ENCODE assay signal across 18 cellular contexts in the genomic region with DNA sequence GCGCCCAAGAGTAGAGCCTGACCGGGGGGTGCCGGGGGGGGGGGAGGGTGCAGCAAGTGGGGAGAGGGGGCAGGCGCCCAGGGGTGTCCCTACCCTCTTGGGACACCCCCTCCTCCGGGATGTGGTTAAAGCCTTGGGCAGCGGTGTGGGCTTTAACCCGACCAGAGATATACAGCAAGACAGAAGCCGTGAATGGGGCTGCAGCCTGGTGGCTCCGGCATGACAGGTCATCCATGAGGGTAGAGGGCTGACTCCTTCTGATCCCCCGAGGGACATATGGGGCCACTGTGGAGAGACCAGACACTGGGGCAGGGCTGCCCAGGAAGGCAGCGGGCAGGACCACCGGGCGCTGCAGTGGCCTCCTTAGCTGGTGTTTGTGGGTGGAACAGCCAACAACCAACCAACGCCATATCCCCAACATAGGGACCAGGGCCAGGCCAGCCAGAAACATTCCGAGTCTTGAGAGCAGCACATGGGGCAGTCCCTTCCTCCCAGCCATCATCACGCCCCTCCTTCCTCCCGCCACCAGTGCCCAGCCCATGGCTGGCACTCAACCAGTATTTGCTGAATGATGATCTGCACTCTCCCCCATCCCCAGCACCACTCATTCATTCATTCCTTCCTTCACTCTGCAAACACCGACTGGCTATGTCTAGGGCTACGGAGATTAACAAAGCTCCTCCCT. TPM values are rescaled to one million over a fixed set of nuclear protein-coding genes. Genes with fewer than 3 reads are reported as not detected.
DNase-seq lines count a peak whose midpoint lies in the region; ATAC-seq and TF ChIP-seq lines count a peak whose summit lies in the region.
"Had no signal": no experiment of that assay in that cellular context is flagged by ENCODE, and none has a peak within 500 bp of the region (broad histone marks: within the 10 kb centered on the region; RNA-seq: fewer than 3 reads in every experiment).

No MANE protein-coding gene starts in this region.

- H3K9me3 ChIP-seq in lower lobe of right lung (no peaks in the 10 kb centered on the region), transverse colon (no peaks in the 10 kb centered on the region)

- H3K27ac ChIP-seq in lower lobe of right lung (no peak overlapping the region), transverse colon (peak overlapping the region; percentile 13 to 46 (median 34))

- H3K4me1 ChIP-seq in lower lobe of right lung = peaks cover 40% of the 10 kb centered on the region
- peaks cover 0 to 13% (median 0%) of the 10 kb centered on the region in 4 donors for H3K4me1 ChIP-seq in transverse colon

- 78 to 100% methylated on average over 3 to 17 of the region's 19 CpGs for WGBS in transverse colon (ENCODE audit: low coverage in 1 of 2), 2 donors

- in situ Hi-C loops in transverse colon (cut with MboI; ENCODE audit: low pct_ligation_motif_present in 1 of 4, low pct_unique_long_range_greater_than_20kb in 1 of 4, low sequenced_read_pairs in 3 of 4) = no loop called here

- intact Hi-C loops in activated naive CD4-positive, alpha-beta T cell treated with anti-CD3 and anti-CD28 coated beads for 36 hours (cut with micrococcal nuclease) = no loop called here
- intact Hi-C loops in lower lobe of right lung (cut with DNase I) = no loop called here
- intact Hi-C loops in transverse colon (cut with DNase I; ENCODE audit: low total_unique reads) = no loop called here
- intact Hi-C loops in CD14-positive monocyte (cut with micrococcal nuclease) = no loop called here

- no peak for DNase-seq in activated naive CD4-positive, alpha-beta T cell treated with anti-CD3 and anti-CD28 coated beads for 36 hours
- DNase-seq in activated naive CD4-positive, alpha-beta T cell treated with Interleukin-2 at 50 U/mL for 16 hours = no peak
- no peak for DNase-seq in lower lobe of right lung
- DNase-seq in transverse colon = no peak
- DNase-seq in nucleus accumbens (lab: John Stamatoyannopoulos, UW) = no peak
- no peak for DNase-seq in CD14-positive monocyte (ENCODE audit: low spot score)
- DNase-seq: activated CD4-positive, CD25-positive, alpha-beta regulatory T cell; activated gamma-delta T cell; CD8-positive, alpha-beta T cell; H7; NCI-H82; RPMI8226; stimulated activated CD4-positive, alpha-beta T cell treated with anti-CD3 and anti-CD28 coated beads, Interleukin-1b, Interleukin-23, amount 100 ng/mL, for 48 hours; T-helper 17 cell had no signal

- H3K36me3 ChIP-seq in lower lobe of right lung (peaks cover 86% of the 10 kb centered on the region), transverse colon (peaks cover 0 to 36% (median 17%) of the 10 kb centered on the region in 4 donors)

- CTCF ChIA-PET in activated naive CD4-positive, alpha-beta T cell treated with anti-CD3 and anti-CD28 coated beads for 36 hours (lab: Charles Lee) = interaction anchor here (1.0 kb wide), 1 partner anchor 15 kb away, joined by 4 read pairs; no protein-coding TSS in a partner anchor

- peaks cover 3% of the 10 kb centered on the region for H3K4me1 Mint-ChIP-seq in activated naive CD4-positive, alpha-beta T cell treated with anti-CD3 and anti-CD28 coated beads for 36 hours (ENCODE audit: low read depth)
- peaks cover 10% of the 10 kb centered on the region for H3K4me1 Mint-ChIP-seq in activated T-helper 17 cell treated with anti-CD3 and anti-CD28 coated beads, Interleukin-2, amount 50 U/mL, for 72 hours
- H3K4me1 Mint-ChIP-seq in CD14-positive monocyte = peaks cover 4% of the 10 kb centered on the region

- no peak for TF ChIP-seq POLR2A in transverse colon (IDR thresholded peaks at IDR 0.05)

- peak overlapping the region; percentile 48 for H3K27ac Mint-ChIP-seq in activated naive CD4-positive, alpha-beta T cell treated with anti-CD3 and anti-CD28 coated beads for 36 hours
- H3K27ac Mint-ChIP-seq in activated T-helper 17 cell treated with anti-CD3 and anti-CD28 coated beads, Interleukin-2, amount 50 U/mL, for 72 hours = peak overlapping the region; percentile 65
- H3K27ac Mint-ChIP-seq in CD14-positive monocyte = no peak overlapping the region
- H3K27ac Mint-ChIP-seq: CD8-positive, alpha-beta T cell had no signal

- H3K4me3 Mint-ChIP-seq in activated naive CD4-positive, alpha-beta T cell treated with anti-CD3 and anti-CD28 coated beads for 36 hours = no peak overlapping the region
- no peak overlapping the region for H3K4me3 Mint-ChIP-seq in activated T-helper 17 cell treated with anti-CD3 and anti-CD28 coated beads, Interleukin-2, amount 50 U/mL, for 72 hours
- no peak overlapping the region for H3K4me3 Mint-ChIP-seq in CD14-positive monocyte
- H3K4me3 Mint-ChIP-seq: CD8-positive, alpha-beta T cell; nephron; T-helper 17 cell had no signal

- H3K27me3 Mint-ChIP-seq in activated naive CD4-positive, alpha-beta T cell treated with anti-CD3 and anti-CD28 coated beads for 36 hours (ENCODE audit: low read depth) = no peaks in the 10 kb centered on the region
- H3K27me3 Mint-ChIP-seq in activated T-helper 17 cell treated with anti-CD3 and anti-CD28 coated beads, Interleukin-2, amount 50 U/mL, for 72 hours = no peaks in the 10 kb centered on the region
- H3K27me3 Mint-ChIP-seq in CD14-positive monocyte (ENCODE audit: low read depth in 3 of 3) = no peaks in the 10 kb centered on the region
- H3K27me3 Mint-ChIP-seq: IgD-negative memory B cell, T-helper 17 cell had no signal

- no peak overlapping the region for H3K4me3 ChIP-seq in lower lobe of right lung
- no peak overlapping the region for H3K4me3 ChIP-seq in transverse colon

- no peak for ATAC-seq in activated T-helper 17 cell treated with anti-CD3 and anti-CD28 coated beads, Interleukin-2, amount 50 U/mL, for 72 hours (replicated peaks)
- ATAC-seq in lower lobe of right lung = peak; percentile 2 to 5
- no peak for ATAC-seq in HG03520 (IDR thresholded peaks at IDR 0.05; ENCODE audit: unreplicated experiment)
- ATAC-seq: CD8-positive, alpha-beta T cell; T-helper 17 cell had no signal

- TF ChIP-seq CTCF in lower lobe of right lung (IDR thresholded peaks at IDR 0.05) (no peak), transverse colon (IDR thresholded peaks at IDR 0.05) (no peak), CD14-positive monocyte (IDR thresholded peaks at IDR 0.05) (no peak)

- H3K9me3 Mint-ChIP-seq in activated naive CD4-positive, alpha-beta T cell treated with anti-CD3 and anti-CD28 coated beads for 36 hours = no peaks in the 10 kb centered on the region
- H3K9me3 Mint-ChIP-seq in activated T-helper 17 cell treated with anti-CD3 and anti-CD28 coated beads, Interleukin-2, amount 50 U/mL, for 72 hours = no peaks in the 10 kb centered on the region
- no peaks in the 10 kb centered on the region for H3K9me3 Mint-ChIP-seq in CD14-positive monocyte
- H3K9me3 Mint-ChIP-seq: CD8-positive, alpha-beta T cell; IgD-negative memory B cell; nephron had no signal

- H3K27me3 ChIP-seq in lower lobe of right lung (ENCODE audit: low read depth) (no peaks in the 10 kb centered on the region), transverse colon (no peaks in the 10 kb centered on the region)

- TF ChIP-seq EP300 in transverse colon (IDR thresholded peaks at IDR 0.05; ENCODE audit: low read depth) = no peak

- peaks cover 18% of the 10 kb centered on the region for H3K36me3 Mint-ChIP-seq in activated naive CD4-positive, alpha-beta T cell treated with anti-CD3 and anti-CD28 coated beads for 36 hours (ENCODE audit: low read depth)
- peaks cover 86% of the 10 kb centered on the region for H3K36me3 Mint-ChIP-seq in activated T-helper 17 cell treated with anti-CD3 and anti-CD28 coated beads, Interleukin-2, amount 50 U/mL, for 72 hours (ENCODE audit: low read depth)
- H3K36me3 Mint-ChIP-seq in CD14-positive monocyte = peaks cover 67 to 92% of the 10 kb centered on the region in 2 donors
- H3K36me3 Mint-ChIP-seq: IgD-negative memory B cell had no signal

RNA-seq across cellular contexts. Expression of gene ELAVL1, which starts 18.2 kb away (rescaled TPM):
- 100 to 1,000 TPM; 135 to 140 TPM for total RNA-seq in activated naive CD4-positive, alpha-beta T cell treated with anti-CD3 and anti-CD28 coated beads for 36 hours
- total RNA-seq in activated T-helper 17 cell treated with anti-CD3 and anti-CD28 coated beads, Interleukin-2, amount 50 U/mL, for 72 hours = 100 to 1,000 TPM in 1 of 2 donors, 10 to 100 TPM in 1; 81.6 to 155 TPM
- total RNA-seq in lower lobe of right lung (66.3 TPM), transverse colon (100 to 1,000 TPM in 1 of 4 donors, 10 to 100 TPM in 3; 11.9 to 101 (median 22.4) TPM)
- polyA plus RNA-seq in CD14-positive monocyte = 10 to 100 TPM; 30.7 to 31.1 TPM

RNA-seq across cellular contexts. Expression of gene TIMM44, which starts 43.8 kb away (rescaled TPM):
- total RNA-seq in activated naive CD4-positive, alpha-beta T cell treated with anti-CD3 and anti-CD28 coated beads for 36 hours = 10 to 100 TPM; 88.8 to 88.9 TPM
- total RNA-seq in activated T-helper 17 cell treated with anti-CD3 and anti-CD28 coated beads, Interleukin-2, amount 50 U/mL, for 72 hours = 10 to 100 TPM; 49.8 to 81.5 TPM
- total RNA-seq in lower lobe of right lung (45.2 TPM), transverse colon (100 to 1,000 TPM in 1 of 4 donors, 10 to 100 TPM in 3; 59.7 to 102 (median 71.8) TPM)
- 10 to 100 TPM in 1 of 2 donors, 1 to 10 TPM in 1; 9.5 to 10.4 TPM for polyA plus RNA-seq in CD14-positive monocyte

Comparison
In these comparisons a context has a peak if more than half of its experiments do, and no peak if none do; other contexts are left out.
1. H3K27ac Mint-ChIP-seq: peak in activated naive CD4-positive, alpha-beta T cell treated with anti-CD3 and anti-CD28 coated beads for 36 hours (single experiment) and activated T-helper 17 cell treated with anti-CD3 and anti-CD28 coated beads, Interleukin-2, amount 50 U/mL, for 72 hours (single experiment); none in CD14-positive monocyte (0 of 7).
2. ATAC-seq: peak in lower lobe of right lung (2 of 2); none in activated T-helper 17 cell treated with anti-CD3 and anti-CD28 coated beads, Interleukin-2, amount 50 U/mL, for 72 hours (single experiment) and HG03520 (single experiment).